ENCODE assay signal across 8 cellular contexts in genomic region chr6:11172501-11173337, GRCh38. TPM values are rescaled to one million over a fixed set of nuclear protein-coding genes. Genes with fewer than 3 reads are reported as not detected.
A peak's percentile ranks its signal among the peaks of the same experiment; 100 is the strongest.
DNase-seq lines count a peak whose midpoint lies in the region; ATAC-seq and TF ChIP-seq lines count a peak whose summit lies in the region.

No MANE protein-coding gene starts in this region.

- DNase-seq in Caki2 (ENCODE audit: low read depth) (peak; percentile 21), RWPE2 (ENCODE audit: low spot score) (no peak), Right ventricle myocardium inferior (ENCODE audit: missing footprints) (peak; percentile 83), prostate gland (ENCODE audit: low spot score) (peak; percentile 60), occipital lobe (lab: John Stamatoyannopoulos, UW) (no peak)
- peak; percentile 76 for DNase-seq in activated gamma-delta T cell treated with anti-CD3 and anti-CD28 coated beads, Interleukin-2, amount 50 U/mL, for 16 hours (ENCODE audit: low read depth)

- intact Hi-C loops in Right ventricle myocardium inferior (cut with DNase I) (loop anchor here (10.0 kb wide), 1 partner anchor 322 kb away; no protein-coding TSS in a partner anchor), prostate gland (cut with DNase I) (loop anchor here (2.0 to 5.0 kb wide), 2 partner anchors 80 to 324 kb away; no protein-coding TSS in a partner anchor)

- H3K4me1 ChIP-seq in RWPE2 (ENCODE audit: insufficient read depth, poor library complexity, severe bottlenecking) (no peaks in the 10 kb centered on the region), prostate gland (replicated peaks) (no peaks in the 10 kb centered on the region)

- H3K9me3 ChIP-seq in RWPE2 (ENCODE audit: severe bottlenecking): no peaks in the 10 kb centered on the region
- no peaks in the 10 kb centered on the region for H3K9me3 ChIP-seq in prostate gland

- no peak for TF ChIP-seq POLR2A in prostate gland (IDR thresholded peaks at IDR 0.05)

- H3K27ac ChIP-seq in RWPE2 (ENCODE audit: poor library complexity, severe bottlenecking) (no peak overlapping the region), prostate gland (no peak overlapping the region)

- H3K4me3 ChIP-seq in RWPE2 (ENCODE audit: severe bottlenecking): no peak overlapping the region
- no peak overlapping the region for H3K4me3 ChIP-seq in prostate gland

- H3K27me3 ChIP-seq in RWPE2 (ENCODE audit: insufficient read depth, poor library complexity, severe bottlenecking) (no peaks in the 10 kb centered on the region), prostate gland (replicated peaks; ENCODE audit: insufficient read depth) (no peaks in the 10 kb centered on the region)

- in situ Hi-C loops in Caki2 (cut with HindIII; ENCODE audit: low pct_unique_long_range_greater_than_20kb, low sequenced_read_pairs): no loop called here

- peak; percentile 93 for TF ChIP-seq CTCF in RWPE2 (IDR thresholded peaks at IDR 0.05; ENCODE audit: poor library complexity, severe bottlenecking)
- peak; percentile 62 to 93 (median 80) for TF ChIP-seq CTCF in prostate gland (IDR thresholded peaks at IDR 0.05)

- ATAC-seq in HG02852 (IDR thresholded peaks at IDR 0.05; ENCODE audit: unreplicated experiment) (peak; percentile 51), RWPE2 (ENCODE audit: low read depth) (peak; percentile 40; the same call in 2 of the 3 replicates), Right ventricle myocardium inferior (no peak), GM18870 (IDR thresholded peaks at IDR 0.05; ENCODE audit: unreplicated experiment) (no peak)

- 26% methylated on average over 17 of the region's 17 CpGs for WGBS in prostate gland

- H3K36me3 ChIP-seq in RWPE2 (ENCODE audit: low read depth): no peaks in the 10 kb centered on the region
- no peaks in the 10 kb centered on the region for H3K36me3 ChIP-seq in prostate gland

RNA-seq across cellular contexts. Expression of gene NEDD9, which starts 59.7 kb away (rescaled TPM):
- 5.2 and 7.9 TPM in 2 replicates for total RNA-seq in Caki2 (2014; rRNA removed; shearing (Covaris generic); ENCODE audit: low replicate concordance)
- total RNA-seq in Right ventricle myocardium inferior (29.3 TPM), prostate gland (10 to 100 TPM; 51.1 to 72.1 TPM), occipital lobe (19.2 TPM)

Comparison
In these comparisons a context has a peak if more than half of its experiments do, and no peak if none do; other contexts are left out.
1. DNase-seq: peak in Caki2 (single experiment), activated gamma-delta T cell treated with anti-CD3 and anti-CD28 coated beads, Interleukin-2, amount 50 U/mL, for 16 hours (single experiment), Right ventricle myocardium inferior (single experiment) and prostate gland (single experiment); none in RWPE2 (single experiment) and occipital lobe (single experiment).
2. ATAC-seq: peak in HG02852 (single experiment) and RWPE2 (single experiment); none in Right ventricle myocardium inferior (single experiment) and GM18870 (single experiment).